ENCODE assay signal across 29 cellular contexts in genomic region chr20:61730631-61731362, GRCh38.
"Had no signal": no experiment of that assay in that cellular context is flagged by ENCODE, and none has a peak within 500 bp of the region (broad histone marks: within the 10 kb centered on the region; RNA-seq: fewer than 3 reads in every experiment).

No MANE protein-coding gene starts in this region.

- H3K4me1 Mint-ChIP-seq: activated B cell treated with CpG ODN at 0.5 μM for 24 hours; activated CD4-positive, alpha-beta T cell treated with anti-CD3 and anti-CD28 coated beads, Interleukin-2, amount 10 ng/mL, durations not matched to agents 24 days and 14 days; activated naive CD8-positive, alpha-beta T cell treated with anti-CD3 and anti-CD28 coated beads, Interleukin-2, amount 50 U/mL, for 24 hours had no signal

- H3K27ac ChIP-seq: cardiac muscle cell, KMS-11, SJSA1 had no signal

- H3K4me3 ChIP-seq: cardiac muscle cell, SJSA1 had no signal

- H3K36me3 Mint-ChIP-seq: activated naive CD4-positive, alpha-beta T cell treated with anti-CD3 and anti-CD28 coated beads, Interleukin-2, amount 50 U/mL, for 72 hours; brain had no signal

- ATAC-seq: activated naive CD4-positive, alpha-beta T cell treated with anti-CD3 and anti-CD28 coated beads, Interleukin-2, amount 50 U/mL, for 72 hours; activated naive CD8-positive, alpha-beta T cell treated with anti-CD3 and anti-CD28 coated beads, Interleukin-2, amount 50 U/mL, for 24 hours; activated T-cell treated with anti-CD3 and anti-CD28 coated beads, Interleukin-2, amount 50 U/mL, for 4 hours; SK-N-SH treated with all-trans-retinoic acid at 6 μM for 48 hours had no signal

- H3K27me3 ChIP-seq: cardiac muscle cell had no signal

- H3K27me3 Mint-ChIP-seq: activated B cell treated with CpG ODN at 0.5 μM for 24 hours; activated CD4-positive, alpha-beta T cell treated with anti-CD3 and anti-CD28 coated beads, Interleukin-2, amount 10 ng/mL, durations not matched to agents 24 days and 14 days; brain had no signal

- H3K36me3 ChIP-seq: cardiac muscle cell, SJSA1 had no signal

- H3K4me1 ChIP-seq: SJSA1 had no signal

- H3K27ac Mint-ChIP-seq: activated B cell treated with CpG ODN at 0.5 μM for 24 hours; activated CD4-positive, alpha-beta T cell treated with anti-CD3 and anti-CD28 coated beads, Interleukin-2, amount 10 ng/mL, durations not matched to agents 24 days and 14 days; activated naive CD4-positive, alpha-beta T cell treated with anti-CD3 and anti-CD28 coated beads, Interleukin-2, amount 50 U/mL, for 72 hours; activated naive CD8-positive, alpha-beta T cell treated with anti-CD3 and anti-CD28 coated beads, Interleukin-2, amount 50 U/mL, for 24 hours had no signal

- DNase-seq: activated B cell treated with CpG ODN at 0.5 μM for 24 hours; activated CD4-positive, alpha-beta T cell treated with anti-CD3 and anti-CD28 coated beads for 1 hour; activated CD4-positive, alpha-beta T cell treated with anti-CD3 and anti-CD28 coated beads, Interleukin-2, amount 10 ng/mL, durations not matched to agents 24 days and 14 days; activated CD4-positive, alpha-beta T cell treated with anti-CD3 and anti-CD28 coated beads, Interleukin-2, amount 50 U/mL, for 48 hours; activated CD8-positive, alpha-beta memory T cell treated with anti-CD3 and anti-CD28 coated beads for 24 hours; activated effector memory CD4-positive, alpha-beta T cell treated with anti-CD3 and anti-CD28 coated beads, Interleukin-2, amount 50 U/mL, for 16 hours; activated naive CD4-positive, alpha-beta T cell treated with Interleukin-2 at 50 U/mL for 16 hours; activated naive CD8-positive, alpha-beta T cell treated with anti-CD3 and anti-CD28 coated beads, Interleukin-2, amount 50 U/mL, for 24 hours; activated T-cell treated with anti-CD3 and anti-CD28 coated beads, Interleukin-2, amount 50 U/mL, for 4 hours; amniotic stem cell; MV-4-11; NCI-H1092 treated with DMSO at 0.1 percent for 48 hours; NCI-H1417 treated with DMSO at 0.1 percent for 48 hours; NCI-H1694; NCI-H2029; NCI-H2107; NCI-H2171 treated with DMSO at 0.1 percent for 48 hours; NCI-H226; NCI-H526; NCI-H774; SHP77; SW 1271; T-helper 9 cell had no signal

- H3K9me3 Mint-ChIP-seq: activated B cell treated with CpG ODN at 0.5 μM for 24 hours; activated CD4-positive, alpha-beta T cell treated with anti-CD3 and anti-CD28 coated beads, Interleukin-2, amount 10 ng/mL, durations not matched to agents 24 days and 14 days; activated naive CD4-positive, alpha-beta T cell treated with anti-CD3 and anti-CD28 coated beads, Interleukin-2, amount 50 U/mL, for 72 hours; activated naive CD8-positive, alpha-beta T cell treated with anti-CD3 and anti-CD28 coated beads, Interleukin-2, amount 50 U/mL, for 24 hours; activated T-cell treated with anti-CD3 and anti-CD28 coated beads, Interleukin-2, amount 50 U/mL, for 4 hours had no signal

- H3K4me3 Mint-ChIP-seq: activated B cell treated with CpG ODN at 0.5 μM for 24 hours; activated CD4-positive, alpha-beta T cell treated with anti-CD3 and anti-CD28 coated beads, Interleukin-2, amount 10 ng/mL, durations not matched to agents 24 days and 14 days; activated naive CD8-positive, alpha-beta T cell treated with anti-CD3 and anti-CD28 coated beads, Interleukin-2, amount 50 U/mL, for 24 hours; activated T-cell treated with anti-CD3 and anti-CD28 coated beads, Interleukin-2, amount 50 U/mL, for 4 hours; brain had no signal
